17 cellular contexts compared by ENCODE assay signal in the genomic region with DNA sequence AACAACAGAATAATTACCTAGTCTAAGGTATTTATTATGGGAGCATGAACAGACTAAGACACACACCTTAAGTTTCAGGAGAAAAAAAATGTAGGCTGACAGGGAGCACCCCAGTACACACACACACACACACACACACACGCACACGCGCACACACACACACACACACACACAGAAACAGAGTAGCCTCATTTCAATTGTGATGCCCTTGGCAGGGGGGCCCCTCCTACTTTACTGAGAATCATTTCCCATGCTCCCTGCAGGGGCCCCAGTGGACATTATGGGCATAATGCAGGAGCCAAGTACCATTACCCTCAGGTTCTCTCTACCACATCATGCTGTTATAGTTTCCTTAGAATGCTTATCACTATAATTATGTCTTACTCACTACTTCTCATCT.
A peak's percentile ranks its signal among the peaks of the same experiment; 100 is the strongest.
DNase-seq lines count a peak whose midpoint lies in the region; ATAC-seq and TF ChIP-seq lines count a peak whose summit lies in the region.
"Had no signal": no experiment of that assay in that cellular context is flagged by ENCODE, and none has a peak within 500 bp of the region (broad histone marks: within the 10 kb centered on the region; RNA-seq: fewer than 3 reads in every experiment).

No MANE protein-coding gene starts in this region.

- no peak overlapping the region for H2BK5ac ChIP-seq in neuronal stem cell (ENCODE audit: low read length)

- H3K79me1 ChIP-seq in neuronal stem cell (ENCODE audit: low read depth, low read length), result no peaks in the 10 kb centered on the region

- no peak overlapping the region for H3K4me3 ChIP-seq in esophagus muscularis mucosa
- no peak overlapping the region for H3K4me3 ChIP-seq in neuronal stem cell (ENCODE audit: low read length in 2 of 2)
- H3K4me3 ChIP-seq in testis, result no peak overlapping the region
- H3K4me3 ChIP-seq: GM23338 had no signal

- peak overlapping the region in 1 of 4 donors; percentile 62 for H3K27ac ChIP-seq in esophagus muscularis mucosa (replicated peaks in 1 of 4)
- H3K27ac ChIP-seq in neuronal stem cell (replicated peaks; ENCODE audit: low read length), result no peak overlapping the region
- no peak overlapping the region for H3K27ac ChIP-seq in testis

- TF ChIP-seq CTCF in esophagus muscularis mucosa (IDR thresholded peaks at IDR 0.05) (no peak), testis (IDR thresholded peaks at IDR 0.05) (no peak)

- H3K14ac ChIP-seq in neuronal stem cell (ENCODE audit: low read length), result no peak overlapping the region

- H3K4me3 Mint-ChIP-seq in stimulated activated naive CD8-positive, alpha-beta T cell treated with anti-CD3 and anti-CD28 coated beads, Interleukin-15, amount 100 ng/mL, for 72 hours, result no peak overlapping the region
- no peak overlapping the region for H3K4me3 Mint-ChIP-seq in stimulated activated effector memory CD8-positive, alpha-beta T cell treated with anti-CD3 and anti-CD28 coated beads, Interleukin-12 subunit alpha, Interleukin-12 subunit beta, amount 100 ng/mL, for 72 hours
- H3K4me3 Mint-ChIP-seq: CD4-positive, CD25-positive, alpha-beta regulatory T cell; CD8-positive, alpha-beta memory T cell; GM23338 had no signal

- H4K91ac ChIP-seq in neuronal stem cell (ENCODE audit: low read depth, low read length, poor library complexity), result no peak overlapping the region

- H3K27me3 Mint-ChIP-seq in stimulated activated naive CD8-positive, alpha-beta T cell treated with anti-CD3 and anti-CD28 coated beads, Interleukin-15, amount 100 ng/mL, for 72 hours, result peaks cover 16% of the 10 kb centered on the region
- H3K27me3 Mint-ChIP-seq: CD8-positive, alpha-beta memory T cell had no signal

- no peak overlapping the region for H2AFZ ChIP-seq in neuronal stem cell (ENCODE audit: low read length)
- H2AFZ ChIP-seq: GM23338 had no signal

- H3K9me3 ChIP-seq in esophagus muscularis mucosa (no peaks in the 10 kb centered on the region), neuronal stem cell (replicated peaks in 1 of 2; ENCODE audit: control insufficient read depth in 2 of 2, insufficient read depth in 1 of 2, low read depth in 1 of 2, low read length in 2 of 2) (peaks cover 0 to 4% of the 10 kb centered on the region in 2 donors), testis (no peaks in the 10 kb centered on the region)
- H3K9me3 ChIP-seq: BE2C had no signal

- H3K4me1 Mint-ChIP-seq in stimulated activated naive CD8-positive, alpha-beta T cell treated with anti-CD3 and anti-CD28 coated beads, Interleukin-15, amount 100 ng/mL, for 72 hours, result peaks cover 10% of the 10 kb centered on the region
- peaks cover 18% of the 10 kb centered on the region for H3K4me1 Mint-ChIP-seq in stimulated activated effector memory CD8-positive, alpha-beta T cell treated with anti-CD3 and anti-CD28 coated beads, Interleukin-12 subunit alpha, Interleukin-12 subunit beta, amount 100 ng/mL, for 72 hours

- no peak overlapping the region for H2BK15ac ChIP-seq in neuronal stem cell (ENCODE audit: low read length)

- peak overlapping the region in 1 of 2 donors; percentile 44 for H3K27ac Mint-ChIP-seq in stimulated activated naive CD8-positive, alpha-beta T cell treated with anti-CD3 and anti-CD28 coated beads, Interleukin-15, amount 100 ng/mL, for 72 hours
- peak overlapping the region; percentile 43 for H3K27ac Mint-ChIP-seq in stimulated activated effector memory CD8-positive, alpha-beta T cell treated with anti-CD3 and anti-CD28 coated beads, Interleukin-12 subunit alpha, Interleukin-12 subunit beta, amount 100 ng/mL, for 72 hours
- H3K27ac Mint-ChIP-seq: CD4-positive, CD25-positive, alpha-beta regulatory T cell; GM23338 had no signal

- TF ChIP-seq EP300 in esophagus muscularis mucosa (IDR thresholded peaks at IDR 0.05), result no peak

- H3K27me3 ChIP-seq in esophagus muscularis mucosa (no peaks in the 10 kb centered on the region), neuronal stem cell (ENCODE audit: control insufficient read depth in 3 of 3, insufficient read depth in 3 of 3, low read depth in 1 of 3, low read length in 3 of 3) (no peaks in the 10 kb centered on the region), testis (no peaks in the 10 kb centered on the region)
- H3K27me3 ChIP-seq: BE2C had no signal

- ATAC-seq in stimulated activated naive CD8-positive, alpha-beta T cell treated with anti-CD3 and anti-CD28 coated beads, Interleukin-15, amount 100 ng/mL, for 72 hours, result peak; percentile 35
- ATAC-seq in stimulated activated naive CD8-positive, alpha-beta T cell treated with anti-CD3 and anti-CD28 coated beads, Interleukin-15, Interleukin-2, amounts not matched to agents 100 U/mL and 50 U/mL, for 24 hours, result no peak
- ATAC-seq in stimulated activated effector memory CD8-positive, alpha-beta T cell treated with anti-CD3 and anti-CD28 coated beads, Interleukin-12 subunit alpha, Interleukin-12 subunit beta, amount 100 ng/mL, for 72 hours, result no peak
- no peak for ATAC-seq in GM18498 (IDR thresholded peaks at IDR 0.05; ENCODE audit: unreplicated experiment)
- ATAC-seq: GM23338 had no signal

- H3K18ac ChIP-seq in neuronal stem cell (ENCODE audit: low read length), result no peak overlapping the region

- H3K4ac ChIP-seq in neuronal stem cell (ENCODE audit: low read length), result no peak overlapping the region

- no peak overlapping the region for H3K9ac ChIP-seq in neuronal stem cell (ENCODE audit: low read depth, low read length, poor library complexity)

- WGBS in esophagus muscularis mucosa, result 78% methylated on average over 3 of the region's 3 CpGs
- no CpG with 5 or more reads among the region's 3 CpGs for WGBS in neuronal stem cell (ENCODE audit: extremely low coverage in 2 of 2, insufficient read length in 2 of 2, insufficient replicate concordance in 1 of 2), 2 donors
- 67 to 71% methylated on average over 3 of the region's 3 CpGs for WGBS in testis, 2 donors

- no peak for DNase-seq in stimulated activated naive CD8-positive, alpha-beta T cell treated with anti-CD3 and anti-CD28 coated beads, Interleukin-15, amount 100 ng/mL, for 72 hours
- DNase-seq in stimulated activated naive CD8-positive, alpha-beta T cell treated with anti-CD3 and anti-CD28 coated beads, Interleukin-15, Interleukin-2, amounts not matched to agents 100 U/mL and 50 U/mL, for 24 hours, result no peak
- peak; percentile 16 for DNase-seq in NCI-H2227 (lab: John Stamatoyannopoulos, UW; ENCODE audit: unreplicated experiment)
- DNase-seq in esophagus muscularis mucosa (ENCODE audit: extremely low spot score), result peak; percentile 45
- DNase-seq in stimulated activated effector memory CD8-positive, alpha-beta T cell treated with anti-CD3 and anti-CD28 coated beads, Interleukin-12 subunit alpha, Interleukin-12 subunit beta, amount 100 ng/mL, for 72 hours (ENCODE audit: low spot score in 2 of 2), result no peak
- no peak for DNase-seq in neuronal stem cell (ENCODE audit: low spot score)
- DNase-seq in testis, result no peak
- DNase-seq: ACHN; BE2C; C1 segment of cervical spinal cord; CD4-positive, CD25-positive, alpha-beta regulatory T cell; CD8-positive, alpha-beta memory T cell; COR-L47; DMS 273 treated with DMSO at 0.1 percent for 48 hours; HCEC 1CT had no signal

- no peak overlapping the region for H3K23ac ChIP-seq in neuronal stem cell (ENCODE audit: low read depth, low read length, poor library complexity)

- H3K36me3 Mint-ChIP-seq in stimulated activated effector memory CD8-positive, alpha-beta T cell treated with anti-CD3 and anti-CD28 coated beads, Interleukin-12 subunit alpha, Interleukin-12 subunit beta, amount 100 ng/mL, for 72 hours, result no peaks in the 10 kb centered on the region
- H3K36me3 Mint-ChIP-seq: CD4-positive, CD25-positive, alpha-beta regulatory T cell; CD8-positive, alpha-beta memory T cell had no signal

- TF ChIP-seq POLR2A in esophagus muscularis mucosa (IDR thresholded peaks at IDR 0.05; ENCODE audit: low read depth), result no peak
- TF ChIP-seq POLR2A in testis (IDR thresholded peaks at IDR 0.05), result no peak

- intact Hi-C loops in esophagus muscularis mucosa (cut with DNase I), result no loop called here
- intact Hi-C loops in testis (cut with DNase I; ENCODE audit: low total_unique reads), result no loop called here

- H3K4me1 ChIP-seq in esophagus muscularis mucosa (peaks cover 9 to 19% (median 12%) of the 10 kb centered on the region in 4 donors), neuronal stem cell (ENCODE audit: control insufficient read depth in 2 of 2, insufficient read depth in 1 of 2, low read depth in 1 of 2, low read length in 2 of 2) (peaks cover 2 to 13% of the 10 kb centered on the region in 2 donors), testis (no peaks in the 10 kb centered on the region)
- H3K4me1 ChIP-seq: BE2C had no signal

- H2BK12ac ChIP-seq in neuronal stem cell (ENCODE audit: low read length), result no peak overlapping the region

- no peak overlapping the region for H2AK5ac ChIP-seq in neuronal stem cell (ENCODE audit: low read depth, low read length)

- no peak overlapping the region for H4K8ac ChIP-seq in neuronal stem cell (ENCODE audit: low read depth, low read length)

- H3K36me3 ChIP-seq in esophagus muscularis mucosa (no peaks in the 10 kb centered on the region), neuronal stem cell (replicated peaks in 1 of 2; ENCODE audit: control insufficient read depth in 2 of 2, insufficient read depth in 2 of 2, low read length in 2 of 2) (no peaks in the 10 kb centered on the region), testis (ENCODE audit: low read depth, missing control alignments) (no peaks in the 10 kb centered on the region)
- H3K36me3 ChIP-seq: BE2C had no signal

- H3K9me3 Mint-ChIP-seq in stimulated activated naive CD8-positive, alpha-beta T cell treated with anti-CD3 and anti-CD28 coated beads, Interleukin-15, amount 100 ng/mL, for 72 hours, result no peaks in the 10 kb centered on the region
- no peaks in the 10 kb centered on the region for H3K9me3 Mint-ChIP-seq in stimulated activated effector memory CD8-positive, alpha-beta T cell treated with anti-CD3 and anti-CD28 coated beads, Interleukin-12 subunit alpha, Interleukin-12 subunit beta, amount 100 ng/mL, for 72 hours
- H3K9me3 Mint-ChIP-seq: CD8-positive, alpha-beta memory T cell; GM23338 had no signal

- no peak overlapping the region for H2BK120ac ChIP-seq in neuronal stem cell (ENCODE audit: low read depth, low read length)

- H3K4me2 ChIP-seq in neuronal stem cell (ENCODE audit: insufficient read depth, low read length, poor library complexity, severe bottlenecking), result no peak overlapping the region
- H3K4me2 ChIP-seq: GM23338 had no signal

Comparison
In these comparisons a context has a peak if more than half of its experiments do, and no peak if none do; other contexts are left out.
1. DNase-seq: peak in NCI-H2227 (single experiment) and esophagus muscularis mucosa (single experiment); none in stimulated activated naive CD8-positive, alpha-beta T cell treated with anti-CD3 and anti-CD28 coated beads, Interleukin-15, amount 100 ng/mL, for 72 hours (0 of 2), stimulated activated naive CD8-positive, alpha-beta T cell treated with anti-CD3 and anti-CD28 coated beads, Interleukin-15, Interleukin-2, amounts not matched to agents 100 U/mL and 50 U/mL, for 24 hours (single experiment), stimulated activated effector memory CD8-positive, alpha-beta T cell treated with anti-CD3 and anti-CD28 coated beads, Interleukin-12 subunit alpha, Interleukin-12 subunit beta, amount 100 ng/mL, for 72 hours (0 of 2), neuronal stem cell (single experiment) and testis (single experiment).